In genomic region chr5:140557136-140557805, GRCh38 we compare ENCODE assay signal across 8 cellular contexts. TPM values are rescaled to one million over a fixed set of nuclear protein-coding genes. Genes with fewer than 3 reads are reported as not detected.
A peak's percentile ranks its signal among the peaks of the same experiment; 100 is the strongest.
DNase-seq lines count a peak whose midpoint lies in the region; ATAC-seq and TF ChIP-seq lines count a peak whose summit lies in the region.

TSS of gene SRA1 (minus strand) at chr5:140557473. CDS start at chr5:140557452, 21 bp downstream.

- no peaks in the 10 kb centered on the region for H3K27me3 Mint-ChIP-seq in activated CD4-positive, alpha-beta T cell treated with anti-CD3 and anti-CD28 coated beads for 36 hours

- H3K27me3 ChIP-seq in layer of hippocampus (ENCODE audit: control insufficient read depth, insufficient read depth, low read length): no peaks in the 10 kb centered on the region

- CTCF ChIA-PET in activated CD4-positive, alpha-beta T cell treated with anti-CD3 and anti-CD28 coated beads for 36 hours (lab: Charles Lee): interaction anchor here (0.6 to 2.0 kb wide), 5 partner anchors 10 to 1043 kb away, joined by 3 to 9 read pairs (median 3); partner anchors contain the start of genes EIF4EBP3, IK and NDUFA2

- POLR2A ChIA-PET in activated CD4-positive, alpha-beta T cell treated with anti-CD3 and anti-CD28 coated beads for 36 hours (lab: Charles Lee): interaction anchor here (1.3 kb wide), 1 partner anchor 10 kb away, joined by 5 read pairs; the partner anchor contains the start of gene EIF4EBP3

- intact Hi-C loops in activated CD4-positive, alpha-beta T cell treated with anti-CD3 and anti-CD28 coated beads for 36 hours (cut with DNase I, micrococcal nuclease): loop anchor here (1.0 to 10.0 kb wide), 13 partner anchors 10 to 1058 kb away; partner anchors contain the start of genes DIAPH1 (in 2 of the 2), EIF4EBP3 (in 2 of the 2), TMCO6 (in 2 of the 2) and ANKHD1 (in 1 of the 2)

- H3K27ac Mint-ChIP-seq in activated CD4-positive, alpha-beta T cell treated with anti-CD3 and anti-CD28 coated beads for 36 hours: peak within 1 kb of the TSS; percentile 93

- peak within 1 kb of the TSS; percentile 89 for H3K4me3 Mint-ChIP-seq in activated CD4-positive, alpha-beta T cell treated with anti-CD3 and anti-CD28 coated beads for 36 hours

- TF ChIP-seq POLR2A in GM19099 (IDR thresholded peaks at IDR 0.05; ENCODE audit: extremely low read depth, insufficient read length, low read depth): peak; percentile 97

- peak within 1 kb of the TSS; percentile 81 for H3K27ac ChIP-seq in layer of hippocampus (ENCODE audit: low read depth, low read length)

- H3K9me3 Mint-ChIP-seq in activated CD4-positive, alpha-beta T cell treated with anti-CD3 and anti-CD28 coated beads for 36 hours (ENCODE audit: low read depth): no peaks in the 10 kb centered on the region

- H3K4me3 ChIP-seq in choroid plexus epithelial cell (ENCODE audit: low read depth, low read length): peak within 1 kb of the TSS; percentile 87

- TF ChIP-seq CTCF in choroid plexus epithelial cell (conservative IDR thresholded peaks at IDR 0.05; ENCODE audit: low read depth, low read length): no peak

- peaks cover 45% of the 10 kb centered on the region for H3K4me1 Mint-ChIP-seq in activated CD4-positive, alpha-beta T cell treated with anti-CD3 and anti-CD28 coated beads for 36 hours

- DNase-seq in Ammon's horn (ENCODE audit: low spot score) (peak; percentile 96), NCI-H446 treated with DMSO at 0.1 percent for 48 hours (lab: John Stamatoyannopoulos, UW) (peak; percentile 77), choroid plexus epithelial cell (ENCODE audit: low read depth) (peak; percentile 92)
- DNase-seq in activated CD4-positive, alpha-beta T cell treated with anti-CD3 and anti-CD28 coated beads for 36 hours: peak; percentile 92
- DNase-seq in stimulated activated CD4-positive, alpha-beta T cell treated with anti-CD3 and anti-CD28 coated beads, Interleukin-1b, Interleukin-23, amount 100 ng/mL, for 24 hours (ENCODE audit: low read depth in 4 of 4, low spot score in 1 of 4): peak; percentile 59 to 81 (median 76)

- H3K36me3 Mint-ChIP-seq in activated CD4-positive, alpha-beta T cell treated with anti-CD3 and anti-CD28 coated beads for 36 hours (ENCODE audit: low read depth): peaks cover 37% of the 10 kb centered on the region

- ATAC-seq in HG03378 (IDR thresholded peaks at IDR 0.05; ENCODE audit: unreplicated experiment): peak; percentile 87
- peak; percentile 83 for ATAC-seq in activated CD4-positive, alpha-beta T cell treated with anti-CD3 and anti-CD28 coated beads for 36 hours

RNA-seq across cellular contexts. Expression of gene SRA1, which starts in this region (rescaled TPM):
- 10 to 100 TPM; 33.2 to 47.3 TPM for total RNA-seq in activated CD4-positive, alpha-beta T cell treated with anti-CD3 and anti-CD28 coated beads for 36 hours

Comparison
In these comparisons a context has a peak if more than half of its experiments do, and no peak if none do; other contexts are left out.
1. Peak in every context shown above with its lines: DNase-seq, ATAC-seq, H3K4me3 ChIP-seq and H3K27ac ChIP-seq.